Comparison of ENCODE assay signal across 22 cellular contexts in the genomic region with DNA sequence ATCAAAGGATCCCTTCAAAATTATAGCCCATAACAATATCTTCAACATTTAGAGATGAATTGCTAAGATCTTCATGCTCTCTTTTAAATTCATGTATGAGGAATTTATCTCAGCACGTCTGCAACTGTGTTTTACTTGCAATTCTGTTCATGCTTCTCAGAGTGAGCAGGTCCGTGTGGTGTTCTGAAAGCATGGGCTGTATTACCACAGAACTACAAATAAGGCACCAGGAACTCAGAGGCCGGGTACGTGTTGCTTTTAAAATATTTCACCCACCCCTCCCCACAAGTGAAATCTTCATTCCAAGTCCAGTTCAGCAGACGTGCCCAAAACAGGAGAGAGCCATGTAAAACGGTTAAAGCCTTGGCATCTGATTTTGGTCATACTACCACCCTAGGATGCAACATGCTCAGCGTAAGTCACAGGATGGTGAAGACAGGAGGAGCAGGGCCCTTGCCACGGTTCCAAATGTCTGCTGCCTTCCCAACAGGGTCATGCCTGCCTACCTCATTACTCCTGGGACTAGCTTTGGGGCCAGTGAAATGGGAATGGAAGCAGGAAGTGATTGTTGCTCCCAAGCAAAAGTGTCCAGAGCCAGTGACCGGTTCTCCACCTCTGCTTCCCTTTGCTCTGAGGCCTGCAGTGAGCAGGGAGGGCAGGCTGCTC.
DNase-seq lines count a peak whose midpoint lies in the region; ATAC-seq, FAIRE-seq and TF ChIP-seq lines count a peak whose summit lies in the region.
"Had no signal": no experiment of that assay in that cellular context is flagged by ENCODE, and none has a peak within 500 bp of the region (broad histone marks: within the 10 kb centered on the region; RNA-seq: fewer than 3 reads in every experiment).

No MANE protein-coding gene starts in this region.

- H3K27ac ChIP-seq in ACC112 (ENCODE audit: low read depth, low read length) (peak overlapping the region; percentile 1), H9 (ENCODE audit: insufficient read length, low read depth, low read length) (no peak overlapping the region), GM12878 (ENCODE audit: control insufficient read depth, insufficient read depth) (no peak overlapping the region), psoas muscle (peak overlapping the region; percentile 48)
- no peak overlapping the region for H3K27ac ChIP-seq in naive thymus-derived CD4-positive, alpha-beta T cell (ENCODE audit: low read depth, low read length)
- H3K27ac ChIP-seq: brain microvascular endothelial cell had no signal

- H3K4me1 Mint-ChIP-seq in H9 (peaks cover 44 to 65% of the 10 kb centered on the region in 2 experiments), progenitor cell of endocrine pancreas (ENCODE audit: low read depth) (peaks cover 14% of the 10 kb centered on the region)
- H3K4me1 Mint-ChIP-seq in naive thymus-derived CD4-positive, alpha-beta T cell = peaks cover 0 to 52% (median 0%) of the 10 kb centered on the region in 7 donors
- H3K4me1 Mint-ChIP-seq: memory B cell had no signal

- H3K56ac ChIP-seq in H9 (ENCODE audit: insufficient read length, low read depth, low read length) = no peak overlapping the region

- WGBS in H9 (ENCODE audit: extremely low coverage, insufficient read length, low lambda C conversion rate) = no CpG with 5 or more reads among the region's 9 CpGs
- WGBS in GM12878 (ENCODE audit: insufficient coverage, insufficient replicate concordance, low lambda C conversion rate, missing lambda C conversion rate) = 52% methylated on average over 9 of the region's 9 CpGs
- 44 to 77% (median 54%) methylated on average over 9 of the region's 9 CpGs for WGBS in psoas muscle, 3 donors

- no peak overlapping the region for H3K4me3 Mint-ChIP-seq in H9
- H3K4me3 Mint-ChIP-seq in progenitor cell of endocrine pancreas (ENCODE audit: low read depth) = no peak overlapping the region
- H3K4me3 Mint-ChIP-seq in naive thymus-derived CD4-positive, alpha-beta T cell = no peak overlapping the region
- H3K4me3 Mint-ChIP-seq: memory B cell, nephron had no signal

- H2BK12ac ChIP-seq in H9 (ENCODE audit: insufficient read length, low read depth, low read length) = no peak overlapping the region

- TF ChIP-seq POLR2A in GM12878 (IDR thresholded peaks at IDR 0.05; ENCODE audit: low read depth, low read length) = no peak

- H3K27ac Mint-ChIP-seq in H9 (peak overlapping the region; percentile 42 to 82 (median 46); a peak in 5 of 7 replicates), progenitor cell of endocrine pancreas (no peak overlapping the region)
- peak overlapping the region in 1 of 9 donors; percentile 92 for H3K27ac Mint-ChIP-seq in naive thymus-derived CD4-positive, alpha-beta T cell
- H3K27ac Mint-ChIP-seq: memory B cell, nephron had no signal

- no peak overlapping the region for H3K23ac ChIP-seq in H9 (ENCODE audit: insufficient read length, low read depth, low read length)

- DNase-seq in H9 (no peak), GM12878 (ENCODE audit: low read depth, low spot score) (no peak), psoas muscle (no peak), progenitor cell of endocrine pancreas (ENCODE audit: low spot score, unreplicated experiment) (no peak), NCI-H774 (lab: John Stamatoyannopoulos, UW) (no peak)
- DNase-seq in naive thymus-derived CD4-positive, alpha-beta T cell = no peak
- DNase-seq: activated CD4-positive, alpha-beta T cell treated with anti-CD3 and anti-CD28 coated beads for 48 hours; activated naive CD4-positive, alpha-beta T cell treated with anti-CD3 and anti-CD28 coated beads, Interleukin-2, amount 50 U/mL, for 16 hours; brain microvascular endothelial cell; heart left ventricle; NCI-H1092; NCI-H2107; NCI-H526 treated with DMSO at 0.1 percent for 48 hours; SK-N-SH; stimulated activated naive CD8-positive, alpha-beta T cell treated with anti-CD3 and anti-CD28 coated beads, Interleukin-15, Interleukin-2, amounts not matched to agents 100 U/mL and 50 U/mL, for 24 hours had no signal

- no peak overlapping the region for H3K18ac ChIP-seq in H9 (ENCODE audit: insufficient read length, low read depth, low read length)

- H2BK120ac ChIP-seq in H9 (ENCODE audit: low read depth, low read length, poor library complexity, severe bottlenecking) = no peak overlapping the region

- H3K9ac ChIP-seq in H9 (ENCODE audit: extremely low read depth, insufficient read length, low read length) (no peak overlapping the region), GM12878 (ENCODE audit: control insufficient read depth, insufficient read depth, low read length) (no peak overlapping the region)
- H3K9ac ChIP-seq: SK-N-SH had no signal

- POLR2A ChIA-PET in GM12878 (lab: Charles Lee) = interaction anchor here (1.0 to 1.6 kb wide), 5 partner anchors 10 to 81 kb away, joined by 3 to 6 read pairs (median 4); no protein-coding TSS in a partner anchor
- POLR2A ChIA-PET in naive thymus-derived CD4-positive, alpha-beta T cell (lab: Charles Lee) = no interaction called here

- in situ Hi-C loops in GM12878 (cut with MboI) = no loop called here

- no peak for TF ChIP-seq RAD21 in GM12878 (IDR thresholded peaks at IDR 0.05; ENCODE audit: insufficient read depth, low read depth, low read length)

- H3K4me1 ChIP-seq in ACC112 (ENCODE audit: control insufficient read depth, insufficient read depth, low read length, unreplicated experiment) = peaks cover 71% of the 10 kb centered on the region
- peaks cover 6% of the 10 kb centered on the region; the same call in 1 of the 2 replicates for H3K4me1 ChIP-seq in H9 (ENCODE audit: insufficient read depth, low read length)
- no peaks in the 10 kb centered on the region for H3K4me1 ChIP-seq in GM12878 (ENCODE audit: control insufficient read depth, insufficient read depth, low read length)
- H3K4me1 ChIP-seq in psoas muscle = peaks cover 70% of the 10 kb centered on the region
- H3K4me1 ChIP-seq in naive thymus-derived CD4-positive, alpha-beta T cell (ENCODE audit: control insufficient read depth in 2 of 2, insufficient read depth in 2 of 2, low read length in 2 of 2) = no peaks in the 10 kb centered on the region

- H3K9me3 Mint-ChIP-seq in H9 (no peaks in the 10 kb centered on the region), progenitor cell of endocrine pancreas (ENCODE audit: low read depth) (peaks cover 3% of the 10 kb centered on the region)
- peaks cover 0 to 4% (median 0%) of the 10 kb centered on the region in 11 donors for H3K9me3 Mint-ChIP-seq in naive thymus-derived CD4-positive, alpha-beta T cell
- H3K9me3 Mint-ChIP-seq: nephron had no signal

- TF ChIP-seq CTCF in H9 (conservative IDR thresholded peaks at IDR 0.05) = no peak
- no peak for TF ChIP-seq CTCF in GM12878 (IDR thresholded peaks at IDR 0.05 in 2 of 3, conservative IDR thresholded peaks at IDR 0.05 in 1 of 3; ENCODE audit: control insufficient read depth in 2 of 3, extremely low read depth in 1 of 3, insufficient read depth in 1 of 3, low read depth in 3 of 3, low read length in 3 of 3)
- no peak for TF ChIP-seq CTCF in psoas muscle (IDR thresholded peaks at IDR 0.05)
- no peak for TF ChIP-seq CTCF in progenitor cell of endocrine pancreas (IDR thresholded peaks at IDR 0.05; ENCODE audit: unreplicated experiment)

- H3K79me2 ChIP-seq in ACC112 (ENCODE audit: control insufficient read depth, insufficient read depth, low read length, unreplicated experiment) = peaks cover 81% of the 10 kb centered on the region
- H3K79me2 ChIP-seq in H9 (ENCODE audit: insufficient read depth, low read length) = no peaks in the 10 kb centered on the region; the same call in 1 of the 2 replicates
- H3K79me2 ChIP-seq in GM12878 (ENCODE audit: control insufficient read depth, insufficient read depth, low read length) = no peaks in the 10 kb centered on the region

- no peaks in the 10 kb centered on the region for H4K20me1 ChIP-seq in H9 (ENCODE audit: control insufficient read depth, insufficient read depth, insufficient read length)
- H4K20me1 ChIP-seq in GM12878 (ENCODE audit: control insufficient read depth, insufficient read depth) = no peaks in the 10 kb centered on the region

- H3K27me3 ChIP-seq in ACC112 (ENCODE audit: insufficient read depth, low read length) (no peaks in the 10 kb centered on the region), H9 (ENCODE audit: insufficient read depth, low read length) (no peaks in the 10 kb centered on the region), GM12878 (replicated peaks in 1 of 2; ENCODE audit: control insufficient read depth in 2 of 2, insufficient read depth in 2 of 2, low read length in 1 of 2) (no peaks in the 10 kb centered on the region), psoas muscle (ENCODE audit: insufficient read depth in 3 of 3, low read length in 2 of 3) (no peaks in the 10 kb centered on the region)
- H3K27me3 ChIP-seq in naive thymus-derived CD4-positive, alpha-beta T cell (ENCODE audit: control insufficient read depth in 2 of 2, insufficient read depth in 2 of 2, low read length in 2 of 2) = no peaks in the 10 kb centered on the region
- H3K27me3 ChIP-seq: brain microvascular endothelial cell, heart left ventricle had no signal

- H3K4me3 ChIP-seq in ACC112 (ENCODE audit: low read depth, low read length) (no peak overlapping the region), GM12878 (no peak overlapping the region), psoas muscle (no peak overlapping the region)
- no peak overlapping the region for H3K4me3 ChIP-seq in naive thymus-derived CD4-positive, alpha-beta T cell (ENCODE audit: low read length)
- H3K4me3 ChIP-seq: heart left ventricle had no signal

- BruUV-seq in GM12878 (replicated peaks; lab: Mats Ljungman, UMichigan) = no TSS peak

- no peaks in the 10 kb centered on the region for H3K27me3 Mint-ChIP-seq in H9 (ENCODE audit: low read depth)
- H3K27me3 Mint-ChIP-seq in progenitor cell of endocrine pancreas = no peaks in the 10 kb centered on the region
- peaks cover 0 to 2% (median 0%) of the 10 kb centered on the region in 5 donors for H3K27me3 Mint-ChIP-seq in naive thymus-derived CD4-positive, alpha-beta T cell

- H3K9me3 ChIP-seq in H9 (ENCODE audit: control insufficient read depth, low read depth, low read length) = no peaks in the 10 kb centered on the region
- H3K9me3 ChIP-seq in GM12878 (replicated peaks; ENCODE audit: control insufficient read depth, insufficient read depth, low read length) = no peaks in the 10 kb centered on the region
- H3K9me3 ChIP-seq in psoas muscle = no peaks in the 10 kb centered on the region
- no peaks in the 10 kb centered on the region for H3K9me3 ChIP-seq in naive thymus-derived CD4-positive, alpha-beta T cell (ENCODE audit: control insufficient read depth in 2 of 3, low read length in 3 of 3)
- H3K9me3 ChIP-seq: heart left ventricle, SK-N-SH had no signal

- no peak overlapping the region for H4K8ac ChIP-seq in H9 (replicated peaks; ENCODE audit: insufficient read length, low read depth, low read length)

- no peak overlapping the region for H3K4me2 ChIP-seq in H9 (ENCODE audit: insufficient read depth, insufficient read length, low read length)
- H3K4me2 ChIP-seq in GM12878 (ENCODE audit: control insufficient read depth, insufficient read depth) = no peak overlapping the region
- H3K4me2 ChIP-seq: SK-N-SH had no signal

- 0 out of 2 replicates have a peak, but pooled peaks cover 9% of the 10 kb centered on the region for H3K36me3 ChIP-seq in ACC112 (ENCODE audit: insufficient read depth, low read length)
- H3K36me3 ChIP-seq in GM12878 (ENCODE audit: control insufficient read depth in 2 of 2, insufficient read depth in 2 of 2, low read length in 1 of 2) = no peaks in the 10 kb centered on the region
- H3K36me3 ChIP-seq in psoas muscle (ENCODE audit: insufficient read depth in 1 of 2, low read depth in 1 of 2) = peaks cover 0 to 2% of the 10 kb centered on the region in 2 donors
- no peaks in the 10 kb centered on the region for H3K36me3 ChIP-seq in naive thymus-derived CD4-positive, alpha-beta T cell (ENCODE audit: control insufficient read depth in 2 of 3, insufficient read depth in 3 of 3, low read length in 3 of 3)
- H3K36me3 ChIP-seq: brain microvascular endothelial cell, heart left ventricle had no signal

- H2AFZ ChIP-seq in ACC112 (ENCODE audit: low read length, unreplicated experiment) (no peak overlapping the region), H9 (ENCODE audit: low read length) (no peak overlapping the region), GM12878 (ENCODE audit: control insufficient read depth, low read depth, low read length) (peak overlapping the region; percentile 45)

- RAD21 ChIA-PET in GM12878 (lab: Charles Lee; ENCODE audit: unreplicated experiment) = interaction anchor here (1.0 to 1.7 kb wide), 7 partner anchors 9 to 122 kb away, joined by 3 to 8 read pairs (median 5); no protein-coding TSS in a partner anchor

- no peak overlapping the region for H2AK5ac ChIP-seq in H9 (ENCODE audit: insufficient read length, low read length)

- no peak overlapping the region for H2BK20ac ChIP-seq in H9 (ENCODE audit: low read depth, low read length, poor library complexity, severe bottlenecking)

- SMC1A ChIA-PET in GM12878 (lab: Charles Lee; ENCODE audit: uncharacterized antibody, unreplicated experiment) = interaction anchor here (1.2 to 3.0 kb wide), 7 partner anchors 10 to 164 kb away, joined by 3 to 18 read pairs (median 7); no protein-coding TSS in a partner anchor

- H4K91ac ChIP-seq in H9 (ENCODE audit: insufficient read length, low read depth, low read length) = no peak overlapping the region

- no peak overlapping the region for H2BK5ac ChIP-seq in H9 (ENCODE audit: insufficient read length, low read length)

- no peak overlapping the region for H4K5ac ChIP-seq in H9 (ENCODE audit: insufficient read length, low read depth, low read length)

- H3K23me2 ChIP-seq in H9 (ENCODE audit: insufficient read length, low read depth, low read length, poor library complexity, severe bottlenecking) = no peaks in the 10 kb centered on the region

- no peak overlapping the region for H3K14ac ChIP-seq in H9 (ENCODE audit: insufficient read depth, low read length)

- H3T11ph ChIP-seq in H9 (ENCODE audit: low read length) = no peak overlapping the region

- H3K4ac ChIP-seq in H9 (ENCODE audit: low read depth, low read length) = no peak overlapping the region

- FAIRE-seq in GM12878 (lab: Jason Lieb, UNC) = no peak
- FAIRE-seq: D721Med, G401.6, GM12892 had no signal

- no peak overlapping the region for H2BK15ac ChIP-seq in H9 (ENCODE audit: low read depth, low read length)

- ATAC-seq in GM12878 (peak; percentile 11), psoas muscle (no peak), GM21390 (IDR thresholded peaks at IDR 0.05; ENCODE audit: unreplicated experiment) (no peak)
- no peak for ATAC-seq in naive thymus-derived CD4-positive, alpha-beta T cell
- ATAC-seq: stimulated activated naive CD8-positive, alpha-beta T cell treated with anti-CD3 and anti-CD28 coated beads, Interleukin-15, Interleukin-2, amounts not matched to agents 100 U/mL and 50 U/mL, for 24 hours had no signal

- no peak for TF ChIP-seq EP300 in GM12878 (IDR thresholded peaks at IDR 0.05; ENCODE audit: borderline replicate concordance in 1 of 2, control insufficient read depth in 1 of 2, low read depth in 2 of 2, low read length in 2 of 2)

- CTCF ChIA-PET in GM12878 (lab: Yijun Ruan, JAX) = interaction anchor here (0.6 to 1.4 kb wide), 3 partner anchors 14 to 166 kb away, joined by 3 to 4 read pairs (median 4); no protein-coding TSS in a partner anchor
- CTCF ChIA-PET in naive thymus-derived CD4-positive, alpha-beta T cell (lab: Charles Lee) = interaction anchor here (0.7 kb wide), 1 partner anchor 21 kb away, joined by 3 read pairs; no protein-coding TSS in a partner anchor

- H3K36me3 Mint-ChIP-seq in H9 (ENCODE audit: insufficient read depth in 1 of 3, low read depth in 3 of 3) (no peaks in the 10 kb centered on the region), progenitor cell of endocrine pancreas (ENCODE audit: insufficient read depth) (peaks cover 6% of the 10 kb centered on the region)
- H3K36me3 Mint-ChIP-seq in naive thymus-derived CD4-positive, alpha-beta T cell = peaks cover 0 to 17% (median 0%) of the 10 kb centered on the region in 5 donors
- H3K36me3 Mint-ChIP-seq: memory B cell had no signal

- H3K79me1 ChIP-seq in H9 (ENCODE audit: insufficient read depth, low read depth, low read length, poor library complexity, severe bottlenecking) = no peaks in the 10 kb centered on the region

- intact Hi-C loops in GM12878 (cut with micrococcal nuclease; ENCODE audit: unreplicated experiment) = no loop called here
- intact Hi-C loops in psoas muscle (cut with DNase I) = loop anchor here in 1 of 2 donors (5.0 kb wide), 1 partner anchor 135 kb away; the partner anchor contains the start of gene PTPN14
- intact Hi-C loops in naive thymus-derived CD4-positive, alpha-beta T cell (cut with micrococcal nuclease) = loop anchor here in 1 of 2 donors (1.0 kb wide), 1 partner anchor 10 kb away; no protein-coding TSS in a partner anchor

Comparison
In these comparisons a context has a peak if more than half of its experiments do, and no peak if none do; other contexts are left out.
1. H3K27ac ChIP-seq: peak in ACC112 (single experiment) and psoas muscle (single experiment); none in H9 (single experiment), GM12878 (single experiment) and naive thymus-derived CD4-positive, alpha-beta T cell (single experiment).